Comparison of ENCODE assay signal across 20 cellular contexts in genomic region chr17:9519873-9520272, GRCh38. TPM values are rescaled to one million over a fixed set of nuclear protein-coding genes. Genes with fewer than 3 reads are reported as not detected.
DNase-seq lines count a peak whose midpoint lies in the region; ATAC-seq and TF ChIP-seq lines count a peak whose summit lies in the region.
"Had no signal": no experiment of that assay in that cellular context is flagged by ENCODE, and none has a peak within 500 bp of the region (broad histone marks: within the 10 kb centered on the region; RNA-seq: fewer than 3 reads in every experiment).

No MANE protein-coding gene starts in this region.

- H3K4me1 ChIP-seq in mesendoderm (ENCODE audit: control insufficient read depth, low read depth, low read length) (peaks cover 7% of the 10 kb centered on the region), neuronal stem cell (ENCODE audit: control insufficient read depth in 2 of 2, insufficient read depth in 1 of 2, low read depth in 1 of 2, low read length in 2 of 2) (peaks cover 9 to 24% of the 10 kb centered on the region in 2 donors)

- H3K79me1 ChIP-seq in mesendoderm (ENCODE audit: low read length) (no peaks in the 10 kb centered on the region), neuronal stem cell (ENCODE audit: low read depth, low read length) (no peaks in the 10 kb centered on the region)

- H4K91ac ChIP-seq in neuronal stem cell (ENCODE audit: low read depth, low read length, poor library complexity), result no peak overlapping the region

- H4K5ac ChIP-seq in mesendoderm (ENCODE audit: low read length), result no peak overlapping the region

- no CpG with 5 or more reads among the region's 4 CpGs for WGBS in mesendoderm (ENCODE audit: extremely low coverage, insufficient coverage, low lambda C conversion rate)
- WGBS in neuronal stem cell (ENCODE audit: extremely low coverage in 2 of 2, insufficient read length in 2 of 2, insufficient replicate concordance in 1 of 2), 2 donors, result no CpG with 5 or more reads among the region's 4 CpGs

- H3K27ac Mint-ChIP-seq in endothelial cell (ENCODE audit: unreplicated experiment), result peak overlapping the region; percentile 43
- H3K27ac Mint-ChIP-seq: CD14-positive monocyte had no signal

- H3K14ac ChIP-seq in neuronal stem cell (ENCODE audit: low read length), result no peak overlapping the region

- H3K4me1 Mint-ChIP-seq in endothelial cell (ENCODE audit: unreplicated experiment), result peaks cover 19% of the 10 kb centered on the region
- H3K4me1 Mint-ChIP-seq: CD14-positive monocyte had no signal

- no peaks in the 10 kb centered on the region for H3K9me3 Mint-ChIP-seq in endothelial cell (ENCODE audit: unreplicated experiment)

- TF ChIP-seq CTCF in endothelial cell (IDR thresholded peaks at IDR 0.05; ENCODE audit: unreplicated experiment), result no peak

- no peak overlapping the region for H2BK120ac ChIP-seq in mesendoderm (ENCODE audit: low read depth, low read length)
- no peak overlapping the region for H2BK120ac ChIP-seq in neuronal stem cell (ENCODE audit: low read depth, low read length)

- H2BK5ac ChIP-seq in mesendoderm (ENCODE audit: low read length) (no peak overlapping the region), neuronal stem cell (ENCODE audit: low read length) (no peak overlapping the region)

- no peak overlapping the region for H3K4me3 Mint-ChIP-seq in endothelial cell (ENCODE audit: unreplicated experiment)
- H3K4me3 Mint-ChIP-seq: CD14-positive monocyte had no signal

- H3K23ac ChIP-seq in mesendoderm (ENCODE audit: low read length), result no peak overlapping the region
- no peak overlapping the region for H3K23ac ChIP-seq in neuronal stem cell (ENCODE audit: low read depth, low read length, poor library complexity)

- H3K9ac ChIP-seq in mesendoderm (ENCODE audit: low read length) (no peak overlapping the region), neuronal stem cell (ENCODE audit: low read depth, low read length, poor library complexity) (no peak overlapping the region)
- H3K9ac ChIP-seq: KMS-11 had no signal

- DNase-seq in DMS 273 (lab: John Stamatoyannopoulos, UW; ENCODE audit: unreplicated experiment), result peak; percentile 3
- no peak for DNase-seq in DMS 273 treated with DMSO at 0.1 percent for 48 hours (lab: John Stamatoyannopoulos, UW)
- no peak for DNase-seq in endothelial cell (ENCODE audit: low spot score)
- peak; percentile 23 for DNase-seq in mesendoderm
- DNase-seq in neuronal stem cell (ENCODE audit: low spot score), result no peak
- DNase-seq in SW480 (ENCODE audit: low spot score), result no peak
- DNase-seq: GDM1, H7, NCI-H146, NCI-H2029 treated with DMSO at 0.1 percent for 48 hours, NCI-H2171, NCI-H446, NCI-H526 treated with DMSO at 0.1 percent for 48 hours, Right ventricle myocardium superior had no signal

- H2AFZ ChIP-seq in neuronal stem cell (ENCODE audit: low read length), result peak overlapping the region; percentile 24

- H3K36me3 Mint-ChIP-seq in endothelial cell (ENCODE audit: low read depth, unreplicated experiment), result no peaks in the 10 kb centered on the region

- peak overlapping the region; percentile 51 for H3K18ac ChIP-seq in mesendoderm (ENCODE audit: low read length)
- no peak overlapping the region for H3K18ac ChIP-seq in neuronal stem cell (ENCODE audit: low read length)

- H3K27ac ChIP-seq in mesendoderm (ENCODE audit: low read depth, low read length) (no peak overlapping the region), neuronal stem cell (replicated peaks; ENCODE audit: low read length) (no peak overlapping the region)
- H3K27ac ChIP-seq: 22Rv1, KMS-11 had no signal

- H3K27me3 ChIP-seq in mesendoderm (ENCODE audit: insufficient read depth, low read length, poor library complexity) (no peaks in the 10 kb centered on the region), neuronal stem cell (ENCODE audit: control insufficient read depth in 3 of 3, insufficient read depth in 3 of 3, low read depth in 1 of 3, low read length in 3 of 3) (no peaks in the 10 kb centered on the region)

- no peak overlapping the region for H2BK15ac ChIP-seq in mesendoderm (replicated peaks; ENCODE audit: low read depth)
- no peak overlapping the region for H2BK15ac ChIP-seq in neuronal stem cell (ENCODE audit: low read length)

- H4K8ac ChIP-seq in mesendoderm (ENCODE audit: low read depth, low read length) (no peak overlapping the region), neuronal stem cell (ENCODE audit: low read depth, low read length) (no peak overlapping the region)

- H3K79me2 ChIP-seq in mesendoderm (ENCODE audit: control insufficient read depth, insufficient read depth, low read length), result no peaks in the 10 kb centered on the region

- H3K4ac ChIP-seq in mesendoderm (ENCODE audit: low read depth, low read length) (no peak overlapping the region), neuronal stem cell (ENCODE audit: low read length) (no peak overlapping the region)

- ATAC-seq in GM21367 (IDR thresholded peaks at IDR 0.05; ENCODE audit: unreplicated experiment) (no peak), GM18498 (IDR thresholded peaks at IDR 0.05; ENCODE audit: unreplicated experiment) (no peak)

- H3K27me3 Mint-ChIP-seq in endothelial cell (ENCODE audit: unreplicated experiment), result peaks cover 3% of the 10 kb centered on the region

- H3K4me3 ChIP-seq in mesendoderm (ENCODE audit: low read length) (no peak overlapping the region), neuronal stem cell (ENCODE audit: low read length in 2 of 2) (no peak overlapping the region)

- H2AK5ac ChIP-seq in mesendoderm (ENCODE audit: low read length) (no peak overlapping the region), neuronal stem cell (ENCODE audit: low read depth, low read length) (no peak overlapping the region)

- no peak overlapping the region for H3K56ac ChIP-seq in mesendoderm (ENCODE audit: low read length)

- H3K9me3 ChIP-seq in neuronal stem cell (replicated peaks in 1 of 2; ENCODE audit: control insufficient read depth in 2 of 2, insufficient read depth in 1 of 2, low read depth in 1 of 2, low read length in 2 of 2), result no peaks in the 10 kb centered on the region

- no peak overlapping the region for H3K4me2 ChIP-seq in mesendoderm (ENCODE audit: low read length)
- no peak overlapping the region for H3K4me2 ChIP-seq in neuronal stem cell (ENCODE audit: insufficient read depth, low read length, poor library complexity, severe bottlenecking)
- H3K4me2 ChIP-seq: KMS-11 had no signal

- H3K36me3 ChIP-seq in mesendoderm (ENCODE audit: control insufficient read depth, insufficient read depth, low read length) (no peaks in the 10 kb centered on the region), neuronal stem cell (replicated peaks in 1 of 2; ENCODE audit: control insufficient read depth in 2 of 2, insufficient read depth in 2 of 2, low read length in 2 of 2) (no peaks in the 10 kb centered on the region)

- H2BK12ac ChIP-seq in neuronal stem cell (ENCODE audit: low read length), result no peak overlapping the region

RNA-seq across cellular contexts. Expression of gene STX8, which starts 55.7 kb away (rescaled TPM):
- total RNA-seq in endothelial cell (ENCODE audit: unreplicated experiment), result 49.2 TPM
- 32.7 TPM for polyA plus RNA-seq in mesendoderm (2013, experiment 1 of 2)
- polyA plus RNA-seq in mesendoderm (2013, experiment 2 of 2), result 37.4 TPM
- 64.8 TPM for polyA plus RNA-seq in neuronal stem cell (2013, experiment 1 of 2)
- 60.5 TPM for polyA plus RNA-seq in neuronal stem cell (2013, experiment 2 of 2)

RNA-seq across cellular contexts. Expression of gene CFAP52, which starts 56.6 kb away (rescaled TPM):
- total RNA-seq in endothelial cell (ENCODE audit: unreplicated experiment), result not detected
- polyA plus RNA-seq in mesendoderm (2013, experiment 1 of 2), result not detected
- not detected for polyA plus RNA-seq in mesendoderm (2013, experiment 2 of 2)
- not detected for polyA plus RNA-seq in neuronal stem cell (2013, experiment 1 of 2)
- not detected for polyA plus RNA-seq in neuronal stem cell (2013, experiment 2 of 2)
- total RNA-seq: H7, M059J had no signal
- polyA plus RNA-seq: CD14-positive monocyte had no signal

Comparison
In these comparisons a context has a peak if more than half of its experiments do, and no peak if none do; other contexts are left out.
1. DNase-seq: peak in DMS 273 (single experiment) and mesendoderm (single experiment); none in DMS 273 treated with DMSO at 0.1 percent for 48 hours (single experiment), endothelial cell (single experiment), neuronal stem cell (single experiment) and SW480 (single experiment).